ENCODE assay signal across 8 cellular contexts in the genomic region with DNA sequence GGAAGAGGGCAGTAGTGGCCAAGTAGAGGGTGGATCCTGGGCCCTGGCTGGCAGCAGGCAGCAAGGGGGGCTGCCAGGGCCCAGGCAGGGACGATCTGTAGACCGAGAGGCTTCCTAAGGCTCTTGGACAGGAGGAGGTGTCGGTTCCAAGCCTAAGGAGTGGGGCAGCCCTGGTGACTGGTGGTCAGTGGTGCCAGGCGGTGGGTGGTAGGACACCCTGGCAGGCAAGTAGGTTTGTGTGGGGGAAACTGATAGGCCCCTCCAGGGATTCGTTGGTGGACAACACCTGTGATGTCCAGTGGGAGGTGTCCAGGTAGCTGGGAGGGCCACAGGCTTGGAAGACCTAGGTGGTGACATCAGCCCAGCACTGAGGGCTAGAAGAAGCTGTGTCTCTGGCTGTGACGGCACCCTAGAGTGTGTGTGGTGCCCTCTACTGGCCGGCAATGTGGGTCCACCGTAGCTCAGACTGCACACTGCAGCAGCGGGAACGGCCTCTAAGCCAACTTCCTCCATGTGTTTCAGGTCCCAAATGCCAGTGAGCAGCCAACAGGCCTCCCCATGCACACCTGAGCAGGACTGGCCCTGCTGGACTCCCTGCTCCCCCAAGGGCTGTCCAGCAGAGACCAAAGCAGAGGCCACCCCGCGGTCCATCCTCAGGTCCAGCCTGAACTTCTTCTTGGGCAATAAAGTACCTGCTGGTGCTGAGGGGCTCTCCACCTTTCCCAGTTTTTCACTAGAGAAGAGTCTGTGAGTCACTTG.
DNase-seq lines count a peak whose midpoint lies in the region; ATAC-seq and TF ChIP-seq lines count a peak whose summit lies in the region.

No MANE protein-coding gene starts in this region.

- DNase-seq in EH (ENCODE audit: low read depth) (peak; percentile 73), T-helper 9 cell (peak; percentile 52), astrocyte of the cerebellum (ENCODE audit: low read depth) (peak; percentile 20), iPS-NIHi11 (ENCODE audit: low spot score) (peak; percentile 83), NCI-H1092 treated with DMSO at 0.1 percent for 48 hours (lab: John Stamatoyannopoulos, UW) (no peak)
- DNase-seq in stimulated activated CD4-positive, alpha-beta T cell treated with anti-CD3 and anti-CD28 coated beads, Interleukin-1b, Interleukin-23, amount 100 ng/mL, for 48 hours, result peak; percentile 69

- in situ Hi-C loops in astrocyte of the cerebellum (cut with HindIII; ENCODE audit: low sequenced_read_pairs), result no loop called here

- H3K4me2 ChIP-seq in KMS-11, result no peak overlapping the region

- H3K27ac ChIP-seq in KMS-11, result no peak overlapping the region

- no peaks in the 10 kb centered on the region for H3K79me2 ChIP-seq in KMS-11 (ENCODE audit: insufficient read depth, low read depth)

- TF ChIP-seq CTCF in KMS-11 (conservative IDR thresholded peaks at IDR 0.05; ENCODE audit: low read depth, low read length) (peak; percentile 27; the same call in 1 of the 2 replicates), astrocyte of the cerebellum (IDR thresholded peaks at IDR 0.05; ENCODE audit: low read depth, low read length, missing control alignments) (peak; percentile 69)

- no peaks in the 10 kb centered on the region for H3K4me1 ChIP-seq in KMS-11 (ENCODE audit: low read depth, poor library complexity, severe bottlenecking)

- no peaks in the 10 kb centered on the region for H4K20me1 ChIP-seq in KMS-11 (ENCODE audit: insufficient read depth)

- no peak for ATAC-seq in GM21390 (IDR thresholded peaks at IDR 0.05; ENCODE audit: unreplicated experiment)

- no peaks in the 10 kb centered on the region for H3K36me3 ChIP-seq in KMS-11 (ENCODE audit: insufficient read depth)

- no peak overlapping the region for H3K9ac ChIP-seq in KMS-11

- H3K4me3 ChIP-seq in KMS-11 (IDR thresholded peaks at IDR 0.05; ENCODE audit: insufficient read depth, low read depth, low read length) (no peak overlapping the region), astrocyte of the cerebellum (ENCODE audit: low read depth, low read length) (no peak overlapping the region)

- no peak overlapping the region for H2AFZ ChIP-seq in KMS-11 (ENCODE audit: low read depth)

- H3K27me3 ChIP-seq in KMS-11 (ENCODE audit: insufficient read depth, low read depth), result peaks cover 9% of the 10 kb centered on the region; the same call in 1 of the 2 replicates
